In the genomic region with DNA sequence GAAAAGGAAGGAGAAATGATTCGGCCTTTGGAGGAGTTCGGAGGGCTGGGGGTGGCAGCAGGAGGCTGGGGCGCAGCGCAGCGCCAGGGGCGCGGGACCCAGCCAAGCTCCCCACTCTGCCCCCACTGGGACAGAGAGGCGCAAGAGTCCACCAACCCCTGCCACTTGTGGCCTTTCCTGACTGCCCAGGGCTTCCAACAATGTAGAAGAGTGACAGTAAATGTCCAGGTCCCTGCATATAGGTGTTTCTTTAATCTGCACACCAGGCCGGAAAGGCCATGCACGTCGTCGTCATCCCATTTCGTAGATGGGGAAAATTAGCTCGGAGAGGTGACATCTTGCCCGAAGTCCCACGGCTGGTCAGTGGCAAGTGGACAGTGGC, we compare ENCODE assay signal across 11 cellular contexts.
DNase-seq lines count a peak whose midpoint lies in the region; ATAC-seq and TF ChIP-seq lines count a peak whose summit lies in the region.
"Had no signal": no experiment of that assay in that cellular context is flagged by ENCODE, and none has a peak within 500 bp of the region (broad histone marks: within the 10 kb centered on the region; RNA-seq: fewer than 3 reads in every experiment).

No MANE protein-coding gene starts in this region.

- H3K36me3 ChIP-seq in ectodermal cell (ENCODE audit: control insufficient read depth, insufficient read depth, low read length) (no peaks in the 10 kb centered on the region), mesodermal cell (ENCODE audit: control insufficient read depth, insufficient read depth, low read length) (no peaks in the 10 kb centered on the region), tibial artery (no peaks in the 10 kb centered on the region)
- H3K36me3 ChIP-seq: BE2C had no signal

- peaks cover 11% of the 10 kb centered on the region for H3K4me1 Mint-ChIP-seq in activated T-cell treated with anti-CD3 and anti-CD28 coated beads, Interleukin-2, amount 50 U/mL, for 72 hours (ENCODE audit: low read depth)

- peaks cover 47% of the 10 kb centered on the region for H3K27me3 Mint-ChIP-seq in activated T-cell treated with anti-CD3 and anti-CD28 coated beads, Interleukin-2, amount 50 U/mL, for 72 hours (ENCODE audit: low read depth)

- intact Hi-C loops in tibial artery (cut with DNase I; ENCODE audit: low total_unique reads), result loop anchor here (10.0 kb wide), 1 partner anchor 92 kb away; no protein-coding TSS in a partner anchor

- H3K27me3 ChIP-seq in ectodermal cell (ENCODE audit: control insufficient read depth, insufficient read depth, low read length, poor library complexity, severe bottlenecking) (peaks cover 82% of the 10 kb centered on the region), tibial artery (peaks cover 0 to 32% of the 10 kb centered on the region in 2 donors)
- H3K27me3 ChIP-seq: BE2C had no signal

- H3K9me3 ChIP-seq in ectodermal cell (ENCODE audit: control insufficient read depth, low read length) (no peaks in the 10 kb centered on the region), mesodermal cell (ENCODE audit: control insufficient read depth, low read length) (no peaks in the 10 kb centered on the region), tibial artery (no peaks in the 10 kb centered on the region)
- H3K9me3 ChIP-seq: BE2C had no signal

- H3K27ac ChIP-seq in ectodermal cell (ENCODE audit: insufficient read depth, low read depth, low read length, poor library complexity, severe bottlenecking) (no peak overlapping the region), mesodermal cell (ENCODE audit: low read depth, low read length, severe bottlenecking) (no peak overlapping the region), tibial artery (peak overlapping the region in 1 of 2 donors; percentile 6)

- H3K4me1 ChIP-seq in ectodermal cell (ENCODE audit: control insufficient read depth, insufficient read depth, low read length), result peaks cover 17% of the 10 kb centered on the region
- H3K4me1 ChIP-seq in mesodermal cell (ENCODE audit: control insufficient read depth, insufficient read depth, low read length, poor library complexity, severe bottlenecking), result peaks cover 10% of the 10 kb centered on the region
- peaks cover 14 to 21% (median 17%) of the 10 kb centered on the region in 4 donors for H3K4me1 ChIP-seq in tibial artery
- H3K4me1 ChIP-seq: BE2C had no signal

- ATAC-seq in activated T-cell treated with anti-CD3 and anti-CD28 coated beads, Interleukin-2, amount 50 U/mL, for 72 hours (replicated peaks in 1 of 2), result no peak
- ATAC-seq: Panc1 had no signal

- H3K9me3 Mint-ChIP-seq in activated T-cell treated with anti-CD3 and anti-CD28 coated beads, Interleukin-2, amount 50 U/mL, for 72 hours, result no peaks in the 10 kb centered on the region

- H3K36me3 Mint-ChIP-seq in activated T-cell treated with anti-CD3 and anti-CD28 coated beads, Interleukin-2, amount 50 U/mL, for 72 hours (ENCODE audit: insufficient read depth in 2 of 2), result no peaks in the 10 kb centered on the region

- no peak for TF ChIP-seq CTCF in tibial artery (IDR thresholded peaks at IDR 0.05)

- WGBS in ectodermal cell, 2 experiments, result 2 to 3% methylated on average over 16 of the region's 16 CpGs
- WGBS in mesodermal cell (ENCODE audit: insufficient coverage in 2 of 2), 2 experiments, result 2 to 3% methylated on average over 8 to 15 of the region's 16 CpGs

- H3K4me3 Mint-ChIP-seq in activated T-cell treated with anti-CD3 and anti-CD28 coated beads, Interleukin-2, amount 50 U/mL, for 72 hours, result peak overlapping the region; percentile 66 to 79

- peak overlapping the region; percentile 31 for H3K4me3 ChIP-seq in ectodermal cell (ENCODE audit: insufficient read depth, low read depth, low read length)
- peak overlapping the region; percentile 21 for H3K4me3 ChIP-seq in mesodermal cell (ENCODE audit: extremely low read depth, insufficient read depth, low read length, poor library complexity, severe bottlenecking)
- H3K4me3 ChIP-seq in tibial artery, result peak overlapping the region; percentile 42 to 47

- no peak overlapping the region for H3K27ac Mint-ChIP-seq in activated T-cell treated with anti-CD3 and anti-CD28 coated beads, Interleukin-2, amount 50 U/mL, for 72 hours

- DNase-seq in activated T-cell treated with anti-CD3 and anti-CD28 coated beads, Interleukin-2, amount 50 U/mL, for 72 hours, result no peak
- DNase-seq in activated T-cell treated with anti-CD3 and anti-CD28 coated beads for 4 hours, result no peak
- DNase-seq in tibial artery, result no peak
- DNase-seq in KG1 (lab: John Stamatoyannopoulos, UW), result no peak
- no peak for DNase-seq in HCEC 1CT
- DNase-seq in GOT3 (lab: John Stamatoyannopoulos, UW), result no peak
- DNase-seq: BE2C, MM.1S had no signal
